In genomic region chr1:16046865-16047264, GRCh38 we compare ENCODE assay signal across 17 cellular contexts. TPM values are rescaled to one million over a fixed set of nuclear protein-coding genes. Genes with fewer than 3 reads are reported as not detected.
DNase-seq lines count a peak whose midpoint lies in the region; ATAC-seq and TF ChIP-seq lines count a peak whose summit lies in the region.
"Had no signal": no experiment of that assay in that cellular context is flagged by ENCODE, and none has a peak within 500 bp of the region (broad histone marks: within the 10 kb centered on the region; RNA-seq: fewer than 3 reads in every experiment).

No MANE protein-coding gene starts in this region.

- no peaks in the 10 kb centered on the region for H3K9me2 ChIP-seq in SK-N-SH

- no peak for TF ChIP-seq RAD21 in SK-N-SH (IDR thresholded peaks at IDR 0.05; ENCODE audit: low read length)

- H3F3A ChIP-seq in SK-N-SH (replicated peaks; ENCODE audit: insufficient read depth): no peaks in the 10 kb centered on the region

- H2AFZ ChIP-seq in SK-N-SH (ENCODE audit: low read depth) (no peak overlapping the region), fibroblast of lung (ENCODE audit: low read length) (no peak overlapping the region)

- CTCF ChIA-PET in SK-N-SH (lab: Yijun Ruan, JAX): interaction anchor here (0.8 to 2.7 kb wide), 3 partner anchors 9 to 231 kb away, joined by 3 to 10 read pairs (median 3); no protein-coding TSS in a partner anchor

- intact Hi-C loops in esophagus squamous epithelium (cut with DNase I): no loop called here

- no peak overlapping the region for H3K9ac ChIP-seq in SK-N-SH
- no peak overlapping the region for H3K9ac ChIP-seq in fibroblast of lung (ENCODE audit: insufficient read depth, low read length)

- no peaks in the 10 kb centered on the region for H3K36me3 Mint-ChIP-seq in type B pancreatic cell
- H3K36me3 Mint-ChIP-seq: activated CD4-positive, alpha-beta memory T cell treated with anti-CD3 and anti-CD28 coated beads for 36 hours had no signal

- no peak for TF ChIP-seq EP300 in SK-N-SH (IDR thresholded peaks at IDR 0.05; ENCODE audit: borderline replicate concordance in 1 of 2, low read depth in 1 of 2, low read length in 1 of 2)

- WGBS in SK-N-SH (ENCODE audit: low lambda C conversion rate): 80% methylated on average over 3 of the region's 6 CpGs
- WGBS in esophagus squamous epithelium, 2 donors: 30 to 100% methylated on average over 1 to 2 of the region's 6 CpGs

- peak overlapping the region; percentile 78 for H3K4me3 Mint-ChIP-seq in type B pancreatic cell
- H3K4me3 Mint-ChIP-seq: activated CD4-positive, alpha-beta memory T cell treated with anti-CD3 and anti-CD28 coated beads for 36 hours had no signal

- no peak for TF ChIP-seq CTCF in SK-N-SH (IDR thresholded peaks at IDR 0.05)
- no peak for TF ChIP-seq CTCF in fibroblast of lung (conservative IDR thresholded peaks at IDR 0.05 in 1 of 2, IDR thresholded peaks at IDR 0.05 in 1 of 2; ENCODE audit: low read depth in 1 of 2, low read length in 2 of 2)
- no peak for TF ChIP-seq CTCF in type B pancreatic cell (conservative IDR thresholded peaks at IDR 0.05)
- no peak for TF ChIP-seq CTCF in esophagus squamous epithelium (IDR thresholded peaks at IDR 0.05)

- H4K20me1 ChIP-seq in SK-N-SH (ENCODE audit: insufficient read depth): no peaks in the 10 kb centered on the region
- no peaks in the 10 kb centered on the region for H4K20me1 ChIP-seq in fibroblast of lung (ENCODE audit: control insufficient read depth, extremely low read depth, insufficient read depth, low read length)

- ATAC-seq in SK-N-SH treated with all-trans-retinoic acid at 6 μM for 48 hours: peak; percentile 7; the same call in 2 of the 3 replicates

- TF ChIP-seq POLR2A in esophagus squamous epithelium (IDR thresholded peaks at IDR 0.05): no peak

- H3K79me2 ChIP-seq in SK-N-SH (ENCODE audit: insufficient read depth) (no peaks in the 10 kb centered on the region), fibroblast of lung (ENCODE audit: control insufficient read depth, insufficient read depth, low read length) (no peaks in the 10 kb centered on the region)

- H3K27me3 Mint-ChIP-seq in type B pancreatic cell: no peaks in the 10 kb centered on the region

- H3K36me3 ChIP-seq in SK-N-SH (replicated peaks in 1 of 2; ENCODE audit: control insufficient read depth in 1 of 2, insufficient read depth in 2 of 2, low read length in 1 of 2) (no peaks in the 10 kb centered on the region), fibroblast of lung (ENCODE audit: control insufficient read depth, insufficient read depth, low read length) (no peaks in the 10 kb centered on the region), esophagus squamous epithelium (no peaks in the 10 kb centered on the region)

- DNase-seq in SK-N-SH: no peak
- peak; percentile 6 to 15 for DNase-seq in fibroblast of lung (ENCODE audit: low read depth in 2 of 2)
- no peak for DNase-seq in type B pancreatic cell (ENCODE audit: extremely low spot score, unreplicated experiment)
- DNase-seq in esophagus squamous epithelium (lab: John Stamatoyannopoulos, UW): no peak
- DNase-seq in SHP77 treated with DMSO at 0.1 percent for 48 hours (lab: John Stamatoyannopoulos, UW): no peak
- DNase-seq: activated CD4-positive, alpha-beta memory T cell treated with anti-CD3 and anti-CD28 coated beads for 36 hours; foreskin melanocyte; NCI-H1436 treated with DMSO at 0.1 percent for 48 hours; NCI-H510A treated with DMSO at 0.1 percent for 48 hours; RPMI8226; stimulated activated CD4-positive, alpha-beta T cell treated with anti-CD3 and anti-CD28 coated beads, Interleukin-1b, Interleukin-23, amount 100 ng/mL, for 48 hours; T-helper 9 cell had no signal

- no peaks in the 10 kb centered on the region for H3K27me3 ChIP-seq in SK-N-SH (ENCODE audit: insufficient read depth)
- H3K27me3 ChIP-seq in fibroblast of lung (ENCODE audit: control insufficient read depth, insufficient read depth, low read length): no peaks in the 10 kb centered on the region
- peaks cover 0 to 8% (median 0%) of the 10 kb centered on the region in 4 donors for H3K27me3 ChIP-seq in esophagus squamous epithelium

- no peaks in the 10 kb centered on the region for H3K9me3 Mint-ChIP-seq in type B pancreatic cell
- H3K9me3 Mint-ChIP-seq: activated CD4-positive, alpha-beta memory T cell treated with anti-CD3 and anti-CD28 coated beads for 36 hours had no signal

- H3K27ac Mint-ChIP-seq in type B pancreatic cell: peak overlapping the region; percentile 30
- H3K27ac Mint-ChIP-seq: activated CD4-positive, alpha-beta memory T cell treated with anti-CD3 and anti-CD28 coated beads for 36 hours had no signal

- H3K9me3 ChIP-seq in SK-N-SH: no peaks in the 10 kb centered on the region
- no peaks in the 10 kb centered on the region for H3K9me3 ChIP-seq in fibroblast of lung (ENCODE audit: control insufficient read depth, insufficient read depth, low read depth, low read length)
- no peaks in the 10 kb centered on the region for H3K9me3 ChIP-seq in esophagus squamous epithelium

- H3K4me2 ChIP-seq in SK-N-SH (no peak overlapping the region), fibroblast of lung (ENCODE audit: extremely low read depth, insufficient read depth, low read length) (no peak overlapping the region)

- H3K4me3 ChIP-seq in SK-N-SH (ENCODE audit: low read depth in 2 of 2, low read length in 1 of 2) (no peak overlapping the region), fibroblast of lung (replicated peaks in 1 of 4; ENCODE audit: control extremely low read depth in 1 of 4, insufficient read depth in 1 of 4, low read depth in 3 of 4, low read length in 4 of 4) (no peak overlapping the region), esophagus squamous epithelium (no peak overlapping the region)

- H3K4me1 Mint-ChIP-seq in type B pancreatic cell (ENCODE audit: unreplicated experiment): no peaks in the 10 kb centered on the region

- H3K4me1 ChIP-seq in SK-N-SH (ENCODE audit: control insufficient read depth in 1 of 2, insufficient read depth in 2 of 2, low read depth in 1 of 2, low read length in 1 of 2) (peaks cover 0 to 3% of the 10 kb centered on the region in 2 experiments; a peak in 1 of 4 replicates), fibroblast of lung (ENCODE audit: control insufficient read depth, extremely low read depth, insufficient read depth, low read length) (no peaks in the 10 kb centered on the region), esophagus squamous epithelium (peaks cover 6 to 12% (median 7%) of the 10 kb centered on the region in 3 donors)

- POLR2A ChIA-PET in SK-N-SH (lab: Yijun Ruan, JAX): no interaction called here

- H3K27ac ChIP-seq in SK-N-SH (ENCODE audit: low read depth in 2 of 2, low read length in 1 of 2): no peak overlapping the region
- H3K27ac ChIP-seq in fibroblast of lung (ENCODE audit: insufficient read depth, low read length): no peak overlapping the region
- no peak overlapping the region for H3K27ac ChIP-seq in esophagus squamous epithelium

TF ChIP-seq in SK-N-SH treated with all-trans-retinoic acid at 6 μM for 48 hours, 23 proteins besides CTCF, POLR2A, EP300 and RAD21 (continues in another document):
- TF ChIP-seq ZC3H10 (CRISPR knock-in tag; IDR thresholded peaks at IDR 0.05): no peak

TF ChIP-seq in SK-N-SH, 30 proteins besides CTCF, POLR2A, EP300 and RAD21 (continues in another document):
- TF ChIP-seq TCF12 (IDR thresholded peaks at IDR 0.05) (no peak), ELF1 (IDR thresholded peaks at IDR 0.05) (no peak)

RNA-seq across cellular contexts. Expression of gene CLCNKB, which starts 3.3 kb away (rescaled TPM):
- polyA plus RNA-seq in SK-N-SH (2012; rRNA removed): 0.37 and 0.41 TPM in 2 replicates
- polyA plus RNA-seq in SK-N-SH (2012; cell fraction: cytosol; rRNA removed): 0.18 and 0.25 TPM in 2 replicates
- polyA plus RNA-seq in SK-N-SH (2012; cell fraction: nucleus; rRNA removed): 2.0 and 2.4 TPM in 2 replicates
- under 0.01 and 0.33 TPM in 2 replicates for total RNA-seq in fibroblast of lung
- polyA plus RNA-seq in fibroblast of lung: 0.07 and 0.09 TPM in 2 replicates
- polyA plus RNA-seq in fibroblast of lung (2012): 0.05 TPM in 1 of 2 replicates, not detected in the other
- not detected in 2 replicates for polyA minus RNA-seq in fibroblast of lung (ENCODE audit: low replicate concordance)
- 0.95 and 1.6 TPM in 2 replicates for total RNA-seq in type B pancreatic cell (ENCODE audit: low replicate concordance)
- not detected for total RNA-seq in esophagus squamous epithelium
- total RNA-seq: activated CD4-positive, alpha-beta memory T cell treated with anti-CD3 and anti-CD28 coated beads for 36 hours had no signal

RNA-seq across cellular contexts. Expression of gene CLCNKA, which starts 25.0 kb away (rescaled TPM):
- polyA plus RNA-seq in SK-N-SH (2012; rRNA removed) (0.03 TPM in 2 replicates), fibroblast of lung (0.05 TPM in 1 of 2 replicates, not detected in the other)
- 0.01 TPM in 1 of 2 replicates, not detected in the other for polyA plus RNA-seq in SK-N-SH (2012; cell fraction: cytosol; rRNA removed)
- polyA plus RNA-seq in SK-N-SH (2012; cell fraction: nucleus; rRNA removed): 0.24 and 0.46 TPM in 2 replicates
- total RNA-seq in fibroblast of lung (under 0.01 TPM in 2 replicates), type B pancreatic cell (ENCODE audit: low replicate concordance) (0.38 and 1.6 TPM in 2 replicates), esophagus squamous epithelium (not detected)
- not detected in 2 replicates for polyA plus RNA-seq in fibroblast of lung (2012)
- not detected in 2 replicates for polyA minus RNA-seq in fibroblast of lung (ENCODE audit: low replicate concordance)
- total RNA-seq: activated CD4-positive, alpha-beta memory T cell treated with anti-CD3 and anti-CD28 coated beads for 36 hours; dermis microvascular lymphatic vessel endothelial cell; urinary bladder had no signal

RNA-seq across cellular contexts. Expression of gene FAM131C, which starts 26.6 kb away (rescaled TPM):
- polyA plus RNA-seq in SK-N-SH (2012; rRNA removed) (0.97 and 1.6 TPM in 2 replicates), fibroblast of lung (0.26 and 0.34 TPM in 2 replicates)
- 0.71 and 1.2 TPM in 2 replicates for polyA plus RNA-seq in SK-N-SH (2012; cell fraction: cytosol; rRNA removed)
- 0.95 and 2.1 TPM in 2 replicates for polyA plus RNA-seq in SK-N-SH (2012; cell fraction: nucleus; rRNA removed)
- total RNA-seq in fibroblast of lung (0.26 and 0.50 TPM in 2 replicates), type B pancreatic cell (ENCODE audit: low replicate concordance) (1.4 and 3.1 TPM in 2 replicates), esophagus squamous epithelium (1 to 10 TPM in 2 of 4 donors, not detected in 2; 1.6 to 4.5 TPM)
- polyA plus RNA-seq in fibroblast of lung (2012): 0.66 and 0.91 TPM in 2 replicates
- polyA minus RNA-seq in fibroblast of lung (ENCODE audit: low replicate concordance): 2.0 and 2.6 TPM in 2 replicates
- total RNA-seq: dermis microvascular lymphatic vessel endothelial cell, urinary bladder had no signal

RNA-seq across cellular contexts. Expression of gene HSPB7, which starts 29.0 kb away (rescaled TPM):
- polyA plus RNA-seq in SK-N-SH (2012; rRNA removed) (0.05 and 0.23 TPM in 2 replicates), fibroblast of lung (10.1 and 14.2 TPM in 2 replicates)
- polyA plus RNA-seq in SK-N-SH (2012; cell fraction: cytosol; rRNA removed): 0.03 and 0.08 TPM in 2 replicates
- 0.06 and 0.11 TPM in 2 replicates for polyA plus RNA-seq in SK-N-SH (2012; cell fraction: nucleus; rRNA removed)
- total RNA-seq in fibroblast of lung (1.0 and 4.5 TPM in 2 replicates), type B pancreatic cell (ENCODE audit: low replicate concordance) (0.48 and 0.64 TPM in 2 replicates), esophagus squamous epithelium (10 to 100 TPM in 1 of 4 donors, 1 to 10 TPM in 3; 1.1 to 11.8 (median 3.7) TPM)
- polyA plus RNA-seq in fibroblast of lung (2012): 16.4 and 25.3 TPM in 2 replicates
- polyA minus RNA-seq in fibroblast of lung (ENCODE audit: low replicate concordance): 15.2 and 16.3 TPM in 2 replicates
- total RNA-seq: activated CD4-positive, alpha-beta memory T cell treated with anti-CD3 and anti-CD28 coated beads for 36 hours; dermis microvascular lymphatic vessel endothelial cell had no signal

RNA-seq across cellular contexts. Expression of gene SRARP, which starts 42.8 kb away (rescaled TPM):
- polyA plus RNA-seq in SK-N-SH (2012; rRNA removed): not detected in 2 replicates
- not detected in 2 replicates for polyA plus RNA-seq in SK-N-SH (2012; cell fraction: cytosol; rRNA removed)
- not detected in 2 replicates for polyA plus RNA-seq in SK-N-SH (2012; cell fraction: nucleus; rRNA removed)
- not detected in 2 replicates for total RNA-seq in fibroblast of lung
- polyA plus RNA-seq in fibroblast of lung: not detected in 2 replicates
- polyA plus RNA-seq in fibroblast of lung (2012): not detected in 2 replicates
- not detected in 2 replicates for polyA minus RNA-seq in fibroblast of lung (ENCODE audit: low replicate concordance)
- not detected in 2 replicates for total RNA-seq in type B pancreatic cell (ENCODE audit: low replicate concordance)
- total RNA-seq in esophagus squamous epithelium: not detected
- total RNA-seq: activated CD4-positive, alpha-beta memory T cell treated with anti-CD3 and anti-CD28 coated beads for 36 hours; aorta; mucosa of gallbladder; urinary bladder had no signal
- polyA plus RNA-seq: aorta had no signal

Comparison
In these comparisons a context has a peak if more than half of its experiments do, and no peak if none do; other contexts are left out.
1. DNase-seq: peak in fibroblast of lung (2 of 2); none in SK-N-SH (single experiment), type B pancreatic cell (single experiment), esophagus squamous epithelium (single experiment) and SHP77 treated with DMSO at 0.1 percent for 48 hours (single experiment).